ENCODE assay signal across 27 cellular contexts in the genomic region with DNA sequence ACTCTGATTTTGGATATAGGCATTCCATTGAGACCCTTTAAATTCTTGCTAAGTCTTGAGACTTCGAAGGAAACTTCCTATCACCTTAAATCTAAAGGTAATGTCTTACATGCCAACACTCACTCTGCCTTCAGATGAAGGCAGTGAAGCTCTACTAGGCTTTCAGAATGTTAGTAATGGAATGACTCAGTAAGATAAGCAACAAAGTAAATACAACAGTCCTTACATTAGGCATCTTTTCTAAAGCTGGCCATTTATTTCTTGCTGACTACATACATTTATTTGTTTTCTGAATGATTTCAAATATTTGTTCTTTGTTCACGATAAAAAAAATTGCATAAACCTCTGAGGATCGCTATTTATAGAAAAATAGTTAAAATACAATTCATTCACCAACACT. TPM values are rescaled to one million over a fixed set of nuclear protein-coding genes. Genes with fewer than 3 reads are reported as not detected.
DNase-seq lines count a peak whose midpoint lies in the region; ATAC-seq and TF ChIP-seq lines count a peak whose summit lies in the region.
"Had no signal": no experiment of that assay in that cellular context is flagged by ENCODE, and none has a peak within 500 bp of the region (broad histone marks: within the 10 kb centered on the region; RNA-seq: fewer than 3 reads in every experiment).

No MANE protein-coding gene starts in this region.

- peaks cover 11% of the 10 kb centered on the region for H3F3A ChIP-seq in PC-3 (ENCODE audit: low read length, unreplicated experiment)

- H3K9me2 ChIP-seq in PC-3 (replicated peaks; ENCODE audit: low read length) = no peaks in the 10 kb centered on the region

- in situ Hi-C loops in Caki2 (cut with HindIII; ENCODE audit: low pct_unique_long_range_greater_than_20kb, low sequenced_read_pairs) = no loop called here

- POLR2A ChIA-PET in PC-3 (lab: Charles Lee; ENCODE audit: unreplicated experiment) = no interaction called here

- intact Hi-C loops in PC-3 (cut with micrococcal nuclease) (loop anchor here (1.0 to 5.0 kb wide), 2 partner anchors 85 to 131 kb away; a partner anchor contains a TSS), Right ventricle myocardium inferior (cut with DNase I) (no loop called here)

- H3K9me3 ChIP-seq in PC-3 (ENCODE audit: low read length) = no peaks in the 10 kb centered on the region
- H3K9me3 ChIP-seq: mucosa of descending colon, sigmoid colon had no signal

- ATAC-seq in GM21717 (IDR thresholded peaks at IDR 0.05; ENCODE audit: unreplicated experiment) (peak; percentile 55), PC-3 (peak; percentile 98), HG02623 (IDR thresholded peaks at IDR 0.05; ENCODE audit: unreplicated experiment) (no peak), Right ventricle myocardium inferior (no peak)
- ATAC-seq: K562, mucosa of descending colon, SK-N-SH treated with all-trans-retinoic acid at 6 μM for 48 hours, WTC11 had no signal

- no peaks in the 10 kb centered on the region for H3K36me3 ChIP-seq in PC-3 (ENCODE audit: low read depth, low read length)
- H3K36me3 ChIP-seq: sigmoid colon had no signal

- H3K4me2 ChIP-seq in PC-3 (ENCODE audit: low read length) = peak overlapping the region; percentile 57

- H3K79me2 ChIP-seq in PC-3 (ENCODE audit: low read length) = no peaks in the 10 kb centered on the region

- H3K4me3 ChIP-seq in PC-3 (ENCODE audit: low read length) = no peak overlapping the region
- H3K4me3 ChIP-seq: GM23248, K562, mucosa of descending colon, sigmoid colon had no signal

- CTCF ChIA-PET in PC-3 (lab: Charles Lee) = interaction anchor here (1.1 kb wide), 1 partner anchor 131 kb away, joined by 4 read pairs; a partner anchor contains a TSS

- no peaks in the 10 kb centered on the region for H3K27me3 ChIP-seq in PC-3 (ENCODE audit: low read length)
- H3K27me3 ChIP-seq: sigmoid colon had no signal

- no peaks in the 10 kb centered on the region for H4K20me1 ChIP-seq in PC-3 (ENCODE audit: low read length)

- H3K4me1 ChIP-seq in PC-3 (ENCODE audit: insufficient read depth, low read length) = peaks cover 28% of the 10 kb centered on the region
- H3K4me1 ChIP-seq: sigmoid colon had no signal

- H3K9ac ChIP-seq in PC-3 (ENCODE audit: low read length) = no peak overlapping the region
- H3K9ac ChIP-seq: GM23248 had no signal

- TF ChIP-seq CTCF in PC-3 (conservative IDR thresholded peaks at IDR 0.05; ENCODE audit: low read depth, low read length) = no peak

- H2AFZ ChIP-seq in PC-3 (ENCODE audit: low read length) = no peak overlapping the region
- H2AFZ ChIP-seq: GM23248 had no signal

- BruUV-seq in PC-3 (replicated peaks; lab: Mats Ljungman, UMichigan) = no TSS peak

- H3K27ac ChIP-seq in PC-3 (ENCODE audit: low read length) = peak overlapping the region; percentile 89
- H3K27ac ChIP-seq: GM23248, RWPE1, sigmoid colon had no signal

- DNase-seq in Caki2 (ENCODE audit: low read depth) = peak; percentile 17
- peak; percentile 83 for DNase-seq in PC-3
- peak; percentile 27 for DNase-seq in iris pigment epithelial cell (ENCODE audit: low read depth)
- no peak for DNase-seq in stimulated activated naive CD4-positive, alpha-beta T cell (lab: John Stamatoyannopoulos, UW)
- DNase-seq in NCI-H128 (lab: John Stamatoyannopoulos, UW; ENCODE audit: unreplicated experiment) = no peak
- DNase-seq in Right ventricle myocardium inferior (ENCODE audit: missing footprints) = no peak
- DNase-seq: activated CD4-positive, alpha-beta memory T cell treated with anti-CD3 and anti-CD28 coated beads for 36 hours; activated T-cell treated with anti-CD3 and anti-CD28 coated beads, Interleukin-2, amount 50 U/mL, for 1 hour; amniotic stem cell; Calu3; GM23248; head of caudate nucleus; mucosa of descending colon; NCI-H146; NCI-H524 treated with DMSO at 0.1 percent for 48 hours; sigmoid colon; T-helper 9 cell had no signal

RNA-seq across cellular contexts. Expression of a gene that starts 43.5 kb away (rescaled TPM):
- not detected in 2 replicates for total RNA-seq in Caki2 (2014; rRNA removed; shearing (Covaris generic); ENCODE audit: low replicate concordance)
- total RNA-seq in PC-3 (2014; rRNA removed) (not detected in 2 replicates), Right ventricle myocardium inferior (not detected)
- total RNA-seq: A673; activated CD4-positive, alpha-beta memory T cell treated with anti-CD3 and anti-CD28 coated beads for 36 hours; Calu3; GM23248; K562; liver; mucosa of descending colon; sigmoid colon; subcutaneous adipose tissue; urinary bladder; WTC11 had no signal

Comparison
In these comparisons a context has a peak if more than half of its experiments do, and no peak if none do; other contexts are left out.
1. DNase-seq: peak in Caki2 (single experiment), PC-3 (single experiment) and iris pigment epithelial cell (single experiment); none in stimulated activated naive CD4-positive, alpha-beta T cell (0 of 6), NCI-H128 (single experiment) and Right ventricle myocardium inferior (single experiment).
2. ATAC-seq: peak in GM21717 (single experiment) and PC-3 (single experiment); none in HG02623 (single experiment) and Right ventricle myocardium inferior (single experiment).